ENCODE assay signal across 2 cellular contexts in the genomic region with DNA sequence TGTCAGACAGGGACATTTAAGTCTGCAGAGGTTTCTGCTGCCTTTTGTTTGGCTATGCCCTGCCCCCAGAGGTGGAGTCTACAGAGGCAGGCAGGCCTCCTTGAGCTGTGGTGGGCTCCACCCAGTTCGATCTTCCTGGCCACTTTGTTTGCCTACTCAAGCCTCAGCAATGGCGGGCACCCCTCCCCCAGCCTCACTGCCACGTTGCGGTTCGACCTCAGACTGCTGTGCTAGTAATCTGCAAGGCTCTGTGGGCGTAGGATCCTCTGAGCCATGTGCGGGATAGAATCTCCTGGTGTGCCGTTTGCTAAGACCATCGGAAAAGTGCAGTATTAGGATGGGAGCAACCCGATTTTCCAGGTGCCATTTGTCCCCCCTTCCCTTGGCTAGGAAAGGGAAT. TPM values are rescaled to one million over a fixed set of nuclear protein-coding genes. Genes with fewer than 3 reads are reported as not detected.
"Had no signal": no experiment of that assay in that cellular context is flagged by ENCODE, and none has a peak within 500 bp of the region (broad histone marks: within the 10 kb centered on the region; RNA-seq: fewer than 3 reads in every experiment).

No MANE protein-coding gene starts in this region.

RNA-seq across cellular contexts. Expression of gene EPB41L4A, which starts 47.2 kb away (rescaled TPM):
- total RNA-seq: activated naive CD4-positive, alpha-beta T cell treated with anti-CD3 and anti-CD28 coated beads for 36 hours; activated T-helper 1 cell treated with anti-CD3 and anti-CD28 coated beads, Interleukin-12 subunit alpha, Interleukin-12 subunit beta, Interleukin-2, Interleukin-4 antibody, amounts not matched to agents 30 ng/mL and 10 ng/mL and 1 ng/mL, durations not matched to agents 14 hours and 24 hours and 36 hours had no signal
